In genomic region chr19:51552996-51553725, GRCh38 we compare ENCODE assay signal across 1 cellular context.
TF ChIP-seq lines count a peak whose summit lies in the region.

No MANE protein-coding gene starts in this region.

TF ChIP-seq in K562, 482 proteins besides CTCF, POLR2A, EP300 and RAD21 (continued from another document and continues in another):
- TF ChIP-seq REST (CRISPR knock-in tag; IDR thresholded peaks at IDR 0.05; ENCODE audit: low read depth) (peak; percentile 100), SMARCA4 (IDR thresholded peaks at IDR 0.05) (peak; percentile 71), MEF2A (IDR thresholded peaks at IDR 0.05; ENCODE audit: control insufficient read depth, low read depth, low read length) (no peak), GABPB2 (CRISPR knock-in tag; conservative IDR thresholded peaks at IDR 0.05) (no peak), SMC3 (conservative IDR thresholded peaks at IDR 0.05; ENCODE audit: insufficient read depth, low read depth, low read length) (0 out of 2 replicates have a peak, but pooled peaks have one; percentile 28), NCOA2 (IDR thresholded peaks at IDR 0.05; ENCODE audit: partially characterized antibody in 2 of 2) (no peak), MNT (conservative IDR thresholded peaks at IDR 0.05) (peak; percentile 95 to 98), KLF16 (IDR thresholded peaks at IDR 0.05) (no peak), MBD2 (IDR thresholded peaks at IDR 0.05; ENCODE audit: borderline replicate concordance, low read depth) (peak; percentile 45; the same call in 1 of the 2 replicates), USF1 (CRISPR knock-in tag; IDR thresholded peaks at IDR 0.05) (0 out of 2 replicates have a peak, but pooled peaks have one; percentile 42), AFF1 (IDR thresholded peaks at IDR 0.05; ENCODE audit: low read depth in 1 of 2, partially characterized antibody in 2 of 2) (peak in 1 of 2 experiments; percentile 99), ZNF316 (IDR thresholded peaks at IDR 0.05) (peak; percentile 95), FOXA3 (CRISPR knock-in tag; conservative IDR thresholded peaks at IDR 0.05 in 1 of 2, IDR thresholded peaks at IDR 0.05 in 1 of 2) (no peak), SRSF3 (IDR thresholded peaks at IDR 0.05; ENCODE audit: insufficient read depth, low read length) (no peak), YY1 (IDR thresholded peaks at IDR 0.05; ENCODE audit: borderline replicate concordance in 1 of 3, control insufficient read depth in 1 of 3, extremely low read depth in 1 of 3, insufficient read depth in 3 of 3, insufficient read length in 1 of 3, insufficient replicate concordance in 2 of 3, low read depth in 1 of 3, low read length in 2 of 3) (peak in 1 of 3 experiments; percentile 12), POU5F1 (IDR thresholded peaks at IDR 0.05; ENCODE audit: borderline replicate concordance, low read depth, low read length, partially characterized antibody) (no peak), PREB (CRISPR knock-in tag; IDR thresholded peaks at IDR 0.05) (no peak), TAF1 (IDR thresholded peaks at IDR 0.05; ENCODE audit: control insufficient read depth, extremely low read depth, insufficient read depth, low read length, severe bottlenecking) (no peak), CHAMP1 (IDR thresholded peaks at IDR 0.05) (peak; percentile 36; the same call in 1 of the 2 replicates), ZBTB2 (IDR thresholded peaks at IDR 0.05) (0 out of 2 replicates have a peak, but pooled peaks have one; percentile 41), CEBPZ (IDR thresholded peaks at IDR 0.05; ENCODE audit: borderline replicate concordance, low read depth, low read length) (no peak), ZBED1 (IDR thresholded peaks at IDR 0.05) (no peak), NR2C1 (IDR thresholded peaks at IDR 0.05) (no peak), NR2C1 (tag; IDR thresholded peaks at IDR 0.05) (no peak), SP2 (IDR thresholded peaks at IDR 0.05; ENCODE audit: extremely low read depth, low read depth, low read length, poor library complexity, severe bottlenecking) (no peak), SOX6 (IDR thresholded peaks at IDR 0.05) (peak; percentile 69), ZNF41 (CRISPR knock-in tag; conservative IDR thresholded peaks at IDR 0.05) (no peak), CBFB (CRISPR knock-in tag; IDR thresholded peaks at IDR 0.05) (peak; percentile 36; the same call in 1 of the 2 replicates), ARID3A (IDR thresholded peaks at IDR 0.05; ENCODE audit: borderline replicate concordance, low read depth, low read length) (peak; percentile 62; the same call in 1 of the 2 replicates), SMARCA5 (IDR thresholded peaks at IDR 0.05) (no peak), CGGBP1 (CRISPR knock-in tag; IDR thresholded peaks at IDR 0.05) (no peak), RAD51 (IDR thresholded peaks at IDR 0.05; ENCODE audit: borderline replicate concordance, low read depth) (no peak), MTA1 (IDR thresholded peaks at IDR 0.05; ENCODE audit: borderline replicate concordance) (no peak; the same call in 1 of the 2 replicates)
